ENCODE assay signal across 28 cellular contexts in genomic region chr16:4232541-4233386, GRCh38. TPM values are rescaled to one million over a fixed set of nuclear protein-coding genes. Genes with fewer than 3 reads are reported as not detected.
DNase-seq lines count a peak whose midpoint lies in the region; ATAC-seq and TF ChIP-seq lines count a peak whose summit lies in the region.
"Had no signal": no experiment of that assay in that cellular context is flagged by ENCODE, and none has a peak within 500 bp of the region (broad histone marks: within the 10 kb centered on the region; RNA-seq: fewer than 3 reads in every experiment).

No MANE protein-coding gene starts in this region.

- H3K36me3 ChIP-seq in parathyroid adenoma (ENCODE audit: control insufficient read depth, insufficient read depth, low read length), result no peaks in the 10 kb centered on the region
- no peaks in the 10 kb centered on the region for H3K36me3 ChIP-seq in CD8-positive, alpha-beta T cell (ENCODE audit: insufficient read depth, low read length)
- H3K36me3 ChIP-seq: brain microvascular endothelial cell, prostate gland, spleen, stomach, upper lobe of left lung had no signal

- intact Hi-C loops in Right ventricle myocardium superior (cut with DNase I), result no loop called here
- intact Hi-C loops in CD8-positive, alpha-beta T cell (cut with DNase I, micrococcal nuclease), result no loop called here

- DNase-seq in DMS79 treated with DMSO at 0.1 percent for 48 hours (lab: John Stamatoyannopoulos, UW), result peak; percentile 71
- peak; percentile 31 for DNase-seq in NCI-H345 (lab: John Stamatoyannopoulos, UW)
- no peak for DNase-seq in Right ventricle myocardium superior
- no peak for DNase-seq in CD8-positive, alpha-beta T cell
- DNase-seq in activated gamma-delta T cell treated with Interleukin-2 at 50 U/mL for 16 hours, result no peak
- DNase-seq: activated CD4-positive, alpha-beta T cell treated with anti-CD3 and anti-CD28 coated beads, Interleukin-2, amount 10 ng/mL, durations not matched to agents 7 days and 5 days; activated naive CD8-positive, alpha-beta T cell treated with anti-CD3 and anti-CD28 coated beads, Interleukin-2, amount 50 U/mL, for 24 hours; brain microvascular endothelial cell; COR-L47; foreskin melanocyte; H9; kidney glomerular epithelial cell; midbrain; NCI-H2081 treated with DMSO at 0.1 percent for 48 hours; NCI-H526; OCI-M1; SHP77 treated with DMSO at 0.1 percent for 48 hours; spleen; stomach; T-cell; upper lobe of left lung had no signal

- H3K9me3 Mint-ChIP-seq in CD8-positive, alpha-beta T cell, result no peaks in the 10 kb centered on the region
- H3K9me3 Mint-ChIP-seq: activated CD4-positive, alpha-beta T cell treated with anti-CD3 and anti-CD28 coated beads, Interleukin-2, amount 10 ng/mL, durations not matched to agents 7 days and 5 days; activated naive CD8-positive, alpha-beta T cell treated with anti-CD3 and anti-CD28 coated beads, Interleukin-2, amount 50 U/mL, for 24 hours; H9; neural crest cell; T-cell had no signal

- no peaks in the 10 kb centered on the region for H3K36me3 Mint-ChIP-seq in CD8-positive, alpha-beta T cell
- H3K36me3 Mint-ChIP-seq: T-cell had no signal

- no peak overlapping the region for H3K4me2 ChIP-seq in parathyroid adenoma (ENCODE audit: low read length)

- H3K9me3 ChIP-seq in parathyroid adenoma (ENCODE audit: control insufficient read depth, low read length), result no peaks in the 10 kb centered on the region
- no peaks in the 10 kb centered on the region for H3K9me3 ChIP-seq in CD8-positive, alpha-beta T cell (ENCODE audit: low read length)
- H3K9me3 ChIP-seq: prostate gland, spleen, stomach, upper lobe of left lung had no signal

- no peak overlapping the region for H3K27ac ChIP-seq in parathyroid adenoma
- H3K27ac ChIP-seq in CD8-positive, alpha-beta T cell (ENCODE audit: low read depth, low read length), result no peak overlapping the region
- H3K27ac ChIP-seq: brain microvascular endothelial cell, epithelial cell of prostate, spleen, upper lobe of left lung had no signal

- no peak for TF ChIP-seq CTCF in parathyroid adenoma (IDR thresholded peaks at IDR 0.05)
- TF ChIP-seq CTCF in CD8-positive, alpha-beta T cell (IDR thresholded peaks at IDR 0.05), result no peak

- H3K4me3 Mint-ChIP-seq in CD8-positive, alpha-beta T cell, result no peak overlapping the region
- H3K4me3 Mint-ChIP-seq: activated CD4-positive, alpha-beta T cell treated with anti-CD3 and anti-CD28 coated beads, Interleukin-2, amount 10 ng/mL, durations not matched to agents 7 days and 5 days; activated naive CD8-positive, alpha-beta T cell treated with anti-CD3 and anti-CD28 coated beads, Interleukin-2, amount 50 U/mL, for 24 hours; H9; neural crest cell; T-cell had no signal

- no peak overlapping the region for H3K9ac ChIP-seq in parathyroid adenoma

- H3K4me1 ChIP-seq in parathyroid adenoma, result peaks cover 5% of the 10 kb centered on the region
- no peaks in the 10 kb centered on the region for H3K4me1 ChIP-seq in CD8-positive, alpha-beta T cell (ENCODE audit: insufficient read depth, low read length)
- H3K4me1 ChIP-seq: prostate gland, spleen, stomach had no signal

- no peaks in the 10 kb centered on the region for H3K27me3 ChIP-seq in parathyroid adenoma (ENCODE audit: control insufficient read depth, insufficient read depth, low read length)
- H3K27me3 ChIP-seq in CD8-positive, alpha-beta T cell (ENCODE audit: insufficient read depth, low read length), result no peaks in the 10 kb centered on the region
- H3K27me3 ChIP-seq: brain microvascular endothelial cell, spleen, stomach, upper lobe of left lung had no signal

- ATAC-seq in Right ventricle myocardium superior (ENCODE audit: poor library complexity) (peak; percentile 74), HG03196 (IDR thresholded peaks at IDR 0.05; ENCODE audit: unreplicated experiment) (no peak), SK-N-SH treated with all-trans-retinoic acid at 6 μM for 48 hours (no peak)
- no peak for ATAC-seq in CD8-positive, alpha-beta T cell
- ATAC-seq: activated naive CD8-positive, alpha-beta T cell treated with anti-CD3 and anti-CD28 coated beads, Interleukin-2, amount 50 U/mL, for 24 hours; T-cell had no signal

- H3K79me2 ChIP-seq in parathyroid adenoma, result no peaks in the 10 kb centered on the region

- POLR2A ChIA-PET in CD8-positive, alpha-beta T cell (lab: Charles Lee), result no interaction called here

- H3K27me3 Mint-ChIP-seq in CD8-positive, alpha-beta T cell (ENCODE audit: low read depth), result peaks cover 12% of the 10 kb centered on the region
- H3K27me3 Mint-ChIP-seq: activated naive CD8-positive, alpha-beta T cell treated with anti-CD3 and anti-CD28 coated beads, Interleukin-2, amount 50 U/mL, for 24 hours had no signal

- H3K4me3 ChIP-seq in parathyroid adenoma (ENCODE audit: low read depth, low read length), result no peak overlapping the region
- no peak overlapping the region for H3K4me3 ChIP-seq in CD8-positive, alpha-beta T cell (ENCODE audit: low read depth, low read length)
- H3K4me3 ChIP-seq: prostate gland, spleen, stomach, upper lobe of left lung had no signal

- no peaks in the 10 kb centered on the region for H3K4me1 Mint-ChIP-seq in CD8-positive, alpha-beta T cell (ENCODE audit: low read depth)
- H3K4me1 Mint-ChIP-seq: activated CD4-positive, alpha-beta T cell treated with anti-CD3 and anti-CD28 coated beads, Interleukin-2, amount 10 ng/mL, durations not matched to agents 7 days and 5 days; activated naive CD8-positive, alpha-beta T cell treated with anti-CD3 and anti-CD28 coated beads, Interleukin-2, amount 50 U/mL, for 24 hours; neural crest cell; T-cell had no signal

- H3K27ac Mint-ChIP-seq in CD8-positive, alpha-beta T cell, result no peak overlapping the region
- H3K27ac Mint-ChIP-seq: activated CD4-positive, alpha-beta T cell treated with anti-CD3 and anti-CD28 coated beads, Interleukin-2, amount 10 ng/mL, durations not matched to agents 7 days and 5 days; activated naive CD8-positive, alpha-beta T cell treated with anti-CD3 and anti-CD28 coated beads, Interleukin-2, amount 50 U/mL, for 24 hours; H9; T-cell had no signal

- CTCF ChIA-PET in CD8-positive, alpha-beta T cell (lab: Charles Lee), result interaction anchor here (1.3 kb wide), 1 partner anchor 22 kb away, joined by 4 read pairs; no protein-coding TSS in a partner anchor

- peak overlapping the region; percentile 29 for H2AFZ ChIP-seq in parathyroid adenoma

TF ChIP-seq in SK-N-SH treated with all-trans-retinoic acid at 6 μM for 48 hours, 23 proteins besides CTCF, POLR2A, EP300 and RAD21:
- TF ChIP-seq OSR1 (CRISPR knock-in tag; IDR thresholded peaks at IDR 0.05) (no peak), ZFP3 (CRISPR knock-in tag; IDR thresholded peaks at IDR 0.05) (no peak), ZNF565 (CRISPR knock-in tag; conservative IDR thresholded peaks at IDR 0.05; ENCODE audit: low read depth) (no peak), GLIS3 (CRISPR knock-in tag; IDR thresholded peaks at IDR 0.05) (no peak), BACH2 (CRISPR knock-in tag; IDR thresholded peaks at IDR 0.05; ENCODE audit: borderline replicate concordance) (no peak), ZC3H10 (CRISPR knock-in tag; IDR thresholded peaks at IDR 0.05) (no peak), ARNTL (CRISPR knock-in tag; IDR thresholded peaks at IDR 0.05; ENCODE audit: borderline replicate concordance, low read depth) (no peak), TOX (CRISPR knock-in tag; IDR thresholded peaks at IDR 0.05; ENCODE audit: borderline replicate concordance) (no peak), ISL1 (CRISPR knock-in tag; IDR thresholded peaks at IDR 0.05) (no peak), ESRRG (CRISPR knock-in tag; IDR thresholded peaks at IDR 0.05) (no peak), POU6F1 (CRISPR knock-in tag; IDR thresholded peaks at IDR 0.05; ENCODE audit: borderline replicate concordance, low read depth) (no peak), ZNF8 (CRISPR knock-in tag; IDR thresholded peaks at IDR 0.05) (no peak)

RNA-seq across cellular contexts. Expression of gene SRL, which starts 9.1 kb away (rescaled TPM):
- total RNA-seq in Right ventricle myocardium superior, result 350 TPM
- total RNA-seq in CD8-positive, alpha-beta T cell, result not detected
- total RNA-seq: activated CD4-positive, alpha-beta T cell treated with anti-CD3 and anti-CD28 coated beads, Interleukin-2, amount 10 ng/mL, durations not matched to agents 7 days and 5 days; Daoy; H9 had no signal

RNA-seq across cellular contexts. Expression of gene TFAP4, which starts 40.1 kb away (rescaled TPM):
- 4.0 TPM for total RNA-seq in Right ventricle myocardium superior
- total RNA-seq in CD8-positive, alpha-beta T cell, result 1 to 10 TPM; 8.5 to 9.8 TPM

Comparison
In these comparisons a context has a peak if more than half of its experiments do, and no peak if none do; other contexts are left out.
1. DNase-seq: peak in DMS79 treated with DMSO at 0.1 percent for 48 hours (single experiment) and NCI-H345 (single experiment); none in Right ventricle myocardium superior (single experiment), CD8-positive, alpha-beta T cell (0 of 7) and activated gamma-delta T cell treated with Interleukin-2 at 50 U/mL for 16 hours (single experiment).
2. RNA of gene SRL, which starts 9.1 kb away (total RNA-seq): 350 TPM in Right ventricle myocardium superior (single experiment); not detected in CD8-positive, alpha-beta T cell; every median in the first group is over 100 times any median in the second.